ENCODE assay signal across 8 cellular contexts in the genomic region with DNA sequence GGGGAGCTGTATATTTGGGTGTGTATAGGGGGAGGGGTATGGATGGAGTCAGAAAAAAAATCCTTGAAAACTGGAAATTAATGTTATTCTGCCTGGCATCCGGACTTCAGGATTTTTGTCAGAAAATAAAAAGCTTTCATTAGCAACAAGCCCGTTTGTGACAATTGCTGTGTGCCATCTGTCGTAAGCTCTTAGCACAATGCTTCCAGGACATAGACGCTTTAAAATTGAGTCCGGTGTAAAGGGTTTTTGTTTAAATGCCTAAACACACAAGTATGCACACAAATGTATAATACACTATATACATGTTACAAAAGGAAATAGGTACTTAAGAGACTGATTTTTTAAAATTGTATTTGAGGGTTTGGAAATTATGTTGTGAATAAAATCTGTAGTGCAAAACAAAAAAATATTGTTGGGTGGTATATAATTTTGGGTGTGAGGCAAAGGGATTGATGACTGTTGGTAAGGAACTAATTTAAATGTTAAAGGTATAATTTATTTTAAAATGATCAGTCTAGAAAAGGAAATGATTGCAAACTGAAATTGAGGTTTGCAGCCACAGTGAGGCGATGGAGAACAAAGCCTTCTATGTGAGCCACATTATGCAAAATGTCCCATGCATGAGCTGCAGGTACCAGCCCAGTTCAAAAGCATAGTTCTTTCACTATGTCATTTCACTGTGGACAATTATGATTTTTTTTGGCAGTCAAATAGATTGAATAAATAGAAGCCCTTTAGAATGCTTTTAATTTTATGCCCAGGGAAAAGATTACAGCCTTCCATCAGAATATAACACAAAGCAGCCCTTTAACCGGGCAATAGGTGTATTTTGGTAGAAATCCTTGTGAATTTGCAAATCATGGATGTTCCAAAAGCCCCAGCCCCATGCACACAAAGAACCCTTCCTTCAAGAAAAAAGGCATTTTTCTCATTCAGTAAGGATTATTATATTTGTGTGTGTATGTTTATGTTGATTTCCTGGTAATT. TPM values are rescaled to one million over a fixed set of nuclear protein-coding genes. Genes with fewer than 3 reads are reported as not detected.
DNase-seq lines count a peak whose midpoint lies in the region; ATAC-seq and TF ChIP-seq lines count a peak whose summit lies in the region.

No MANE protein-coding gene starts in this region.

- H3K9me3 ChIP-seq in SK-N-MC (ENCODE audit: low read depth, low read length) (no peaks in the 10 kb centered on the region), transverse colon (no peaks in the 10 kb centered on the region)

- 29 to 32% methylated on average over 7 of the region's 7 CpGs for WGBS in transverse colon (ENCODE audit: low coverage in 1 of 2), 2 donors

- no peak for TF ChIP-seq EP300 in transverse colon (IDR thresholded peaks at IDR 0.05; ENCODE audit: low read depth)

- DNase-seq in DMS153 treated with DMSO at 0.1 percent for 48 hours (lab: John Stamatoyannopoulos, UW; ENCODE audit: unreplicated experiment) (peak; percentile 51), NAMALWA (ENCODE audit: low spot score) (peak; percentile 63), SK-N-MC (ENCODE audit: low read depth, low spot score) (no peak), fibroblast of the conjunctiva (ENCODE audit: low read depth) (peak; percentile 35), pons (ENCODE audit: low spot score) (peak; percentile 79), transverse colon (no peak)

- H3K4me1 ChIP-seq in transverse colon, result peaks cover 0 to 17% (median 11%) of the 10 kb centered on the region in 4 donors

- H3K9ac ChIP-seq in SK-N-MC (ENCODE audit: insufficient read length), result peak overlapping the region; percentile 1

- TF ChIP-seq CTCF in transverse colon (IDR thresholded peaks at IDR 0.05), result peak in 2 of 5 experiments; percentile 9 to 16

- H3K36me3 ChIP-seq in SK-N-MC (ENCODE audit: insufficient read depth, low read length) (no peaks in the 10 kb centered on the region), transverse colon (no peaks in the 10 kb centered on the region)

- H3K27ac ChIP-seq in SK-N-MC (no peak overlapping the region), transverse colon (no peak overlapping the region)

- ATAC-seq in GM21367 (IDR thresholded peaks at IDR 0.05; ENCODE audit: unreplicated experiment), result peak; percentile 41
- ATAC-seq in GM19397 (IDR thresholded peaks at IDR 0.05; ENCODE audit: unreplicated experiment), result no peak

- H3K27me3 ChIP-seq in transverse colon, result peaks cover 7% of the 10 kb centered on the region

- in situ Hi-C loops in transverse colon (cut with MboI; ENCODE audit: low pct_ligation_motif_present in 1 of 4, low pct_unique_long_range_greater_than_20kb in 1 of 4, low sequenced_read_pairs in 3 of 4), result no loop called here

- intact Hi-C loops in transverse colon (cut with DNase I; ENCODE audit: low total_unique reads), result no loop called here

- H3K4me3 ChIP-seq in SK-N-MC (peak overlapping the region; percentile 88), transverse colon (peak overlapping the region in 1 of 4 donors; percentile 56)

- no peak for TF ChIP-seq POLR2A in transverse colon (IDR thresholded peaks at IDR 0.05)

RNA-seq across cellular contexts. Expression of gene MAP2, which starts 1.5 kb away (rescaled TPM):
- total RNA-seq in transverse colon, result 1 to 10 TPM; 2.0 to 6.4 (median 2.7) TPM

Comparison
In these comparisons a context has a peak if more than half of its experiments do, and no peak if none do; other contexts are left out.
1. DNase-seq: peak in DMS153 treated with DMSO at 0.1 percent for 48 hours (single experiment), NAMALWA (single experiment), fibroblast of the conjunctiva (single experiment) and pons (single experiment); none in SK-N-MC (single experiment) and transverse colon (single experiment).